1 cellular context compared by ENCODE assay signal in genomic region chr5:91641730-91642350, GRCh38.
TF ChIP-seq lines count a peak whose summit lies in the region.

No MANE protein-coding gene starts in this region.

TF ChIP-seq in H1, 55 proteins besides CTCF, POLR2A, EP300 and RAD21 (continued from another document):
- no peak for TF ChIP-seq TBP (IDR thresholded peaks at IDR 0.05; ENCODE audit: low read depth, low read length)
- no peak for TF ChIP-seq ASH2L (IDR thresholded peaks at IDR 0.05; ENCODE audit: low read length)
- no peak for TF ChIP-seq RBBP5 (IDR thresholded peaks at IDR 0.05; ENCODE audit: borderline replicate concordance, low read depth, low read length)
TF ChIP-seq in H1: peak in this region for 0.
